1 cellular context compared by ENCODE assay signal in genomic region chr4:145734576-145735329, GRCh38.
TF ChIP-seq lines count a peak whose summit lies in the region.

No MANE protein-coding gene starts in this region.

TF ChIP-seq in GM12878, 131 proteins besides CTCF, POLR2A, EP300 and RAD21 (continued from another document):
- no peak for TF ChIP-seq ZBTB11 (CRISPR knock-in tag; IDR thresholded peaks at IDR 0.05)
- peak; percentile 70 for TF ChIP-seq RUNX3 (IDR thresholded peaks at IDR 0.05; ENCODE audit: low read length)
- no peak for TF ChIP-seq KDM1A (IDR thresholded peaks at IDR 0.05; ENCODE audit: borderline replicate concordance)
- TF ChIP-seq CEBPZ (IDR thresholded peaks at IDR 0.05; ENCODE audit: low read depth, low read length), result no peak
- no peak for TF ChIP-seq HDAC2 (IDR thresholded peaks at IDR 0.05)
- TF ChIP-seq, protein P1, sequence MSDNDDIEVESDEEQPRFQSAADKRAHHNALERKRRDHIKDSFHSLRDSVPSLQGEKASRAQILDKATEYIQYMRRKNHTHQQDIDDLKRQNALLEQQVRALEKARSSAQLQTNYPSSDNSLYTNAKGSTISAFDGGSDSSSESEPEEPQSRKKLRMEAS (IDR thresholded peaks at IDR 0.05; ENCODE audit: low read depth, low read length), result no peak
- TF ChIP-seq ESRRA (IDR thresholded peaks at IDR 0.05; ENCODE audit: low read length), result no peak
- peak; percentile 78 for TF ChIP-seq EED (IDR thresholded peaks at IDR 0.05; ENCODE audit: low read depth)
- TF ChIP-seq PKNOX1 (IDR thresholded peaks at IDR 0.05), result peak; percentile 62
- TF ChIP-seq SRF (IDR thresholded peaks at IDR 0.05; ENCODE audit: low read depth in 2 of 2, low read length in 2 of 2), result peak; percentile 56 to 86
